25 cellular contexts compared by ENCODE assay signal in the genomic region with DNA sequence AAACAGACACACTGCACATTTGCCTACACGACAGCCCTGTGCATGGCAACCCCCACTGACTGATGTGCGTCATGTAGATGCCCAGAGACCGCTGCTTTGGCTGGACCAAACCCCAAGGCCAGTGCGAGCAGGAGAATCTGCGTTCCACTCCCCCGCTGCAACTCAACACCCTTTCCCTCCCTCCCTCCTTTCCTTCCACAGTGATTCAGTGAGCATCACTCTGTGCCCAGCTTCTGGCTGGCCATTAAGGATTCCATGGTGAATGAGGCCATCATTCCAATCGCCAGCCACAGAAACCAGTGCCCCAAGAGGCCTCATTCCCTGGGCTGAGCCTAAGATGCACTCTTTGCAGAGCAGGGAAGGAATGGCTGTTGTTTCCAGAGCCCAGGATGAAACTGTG.
"Had no signal": no experiment of that assay in that cellular context is flagged by ENCODE, and none has a peak within 500 bp of the region (broad histone marks: within the 10 kb centered on the region; RNA-seq: fewer than 3 reads in every experiment).

No MANE protein-coding gene starts in this region.

- H3K4me3 ChIP-seq: body of pancreas, cardiac muscle cell, lung, pancreas, tibial nerve had no signal

- H3K4me1 ChIP-seq: pancreas, tibial nerve had no signal

- H3K27me3 ChIP-seq: body of pancreas, pancreas had no signal

- H3K36me3 ChIP-seq: cardiac muscle cell, neutrophil, pancreas, tibial nerve, WERI-Rb-1 had no signal

- DNase-seq: activated CD4-positive, alpha-beta T cell treated with anti-CD3 and anti-CD28 coated beads, Interleukin-2, amount 10 ng/mL, durations not matched to agents 7 days and 5 days; activated CD4-positive, CD25-positive, alpha-beta regulatory T cell treated with anti-CD3 and anti-CD28 coated beads, Interleukin-2, amount 50 U/mL, for 72 hours; activated CD8-positive, alpha-beta memory T cell treated with anti-CD3 and anti-CD28 coated beads, Interleukin-2, amount 10 ng/mL, durations not matched to agents 7 days and 5 days; activated CD8-positive, alpha-beta T cell treated with anti-CD3 and anti-CD28 coated beads for 36 hours; activated gamma-delta T cell treated with Interleukin-2 at 50 U/mL for 16 hours; activated T-cell treated with anti-CD3 and anti-CD28 coated beads for 4 hours; anterior cingulate cortex; body of pancreas; cortex of kidney; foreskin melanocyte; kidney; natural killer cell; pancreas; right cardiac atrium; stimulated activated CD4-positive, alpha-beta T cell treated with anti-CD3 and anti-CD28 coated beads, Interleukin-12 subunit alpha, Interleukin-12 subunit beta, amount 100 ng/mL, for 4 hours; stimulated activated CD4-positive, alpha-beta T cell treated with anti-CD3 and anti-CD28 coated beads, Interleukin-4, amount 100 ng/mL, for 4 hours; WERI-Rb-1 had no signal

- H3K9me3 Mint-ChIP-seq: activated CD4-positive, alpha-beta T cell treated with anti-CD3 and anti-CD28 coated beads, Interleukin-2, amount 10 ng/mL, durations not matched to agents 7 days and 5 days; activated CD8-positive, alpha-beta T cell treated with anti-CD3 and anti-CD28 coated beads for 36 hours; activated naive CD4-positive, alpha-beta T cell treated with anti-CD3 and anti-CD28 coated beads, Interleukin-2, amount 50 U/mL, for 24 hours; activated T-helper 1 cell treated with anti-CD3 and anti-CD28 coated beads, Interleukin-12 subunit alpha, Interleukin-12 subunit beta, Interleukin-2, Interleukin-4 antibody, amounts not matched to agents 30 ng/mL and 10 ng/mL and 1 ng/mL, durations not matched to agents 14 hours and 24 hours and 36 hours; natural killer cell; stimulated activated naive CD8-positive, alpha-beta T cell treated with anti-CD3 and anti-CD28 coated beads, Interleukin-15, Interleukin-2, amounts not matched to agents 100 ng/mL and 50 ng/mL, for 24 hours had no signal

- H3K27ac ChIP-seq: body of pancreas, cardiac muscle cell, neutrophil, pancreas, tibial nerve, WERI-Rb-1 had no signal

- H3K4me3 Mint-ChIP-seq: activated CD4-positive, alpha-beta T cell treated with anti-CD3 and anti-CD28 coated beads, Interleukin-2, amount 10 ng/mL, durations not matched to agents 7 days and 5 days; activated CD8-positive, alpha-beta memory T cell treated with anti-CD3 and anti-CD28 coated beads, Interleukin-2, amount 10 ng/mL, durations not matched to agents 7 days and 5 days; activated CD8-positive, alpha-beta T cell treated with anti-CD3 and anti-CD28 coated beads for 36 hours; activated naive CD4-positive, alpha-beta T cell treated with anti-CD3 and anti-CD28 coated beads, Interleukin-2, amount 50 U/mL, for 24 hours; activated T-helper 1 cell treated with anti-CD3 and anti-CD28 coated beads, Interleukin-12 subunit alpha, Interleukin-12 subunit beta, Interleukin-2, Interleukin-4 antibody, amounts not matched to agents 30 ng/mL and 10 ng/mL and 1 ng/mL, durations not matched to agents 14 hours and 24 hours and 36 hours; natural killer cell; stimulated activated naive CD8-positive, alpha-beta T cell treated with anti-CD3 and anti-CD28 coated beads, Interleukin-15, Interleukin-2, amounts not matched to agents 100 ng/mL and 50 ng/mL, for 24 hours had no signal

- H3K4me1 Mint-ChIP-seq: activated CD4-positive, alpha-beta T cell treated with anti-CD3 and anti-CD28 coated beads, Interleukin-2, amount 10 ng/mL, durations not matched to agents 7 days and 5 days; activated CD8-positive, alpha-beta memory T cell treated with anti-CD3 and anti-CD28 coated beads, Interleukin-2, amount 10 ng/mL, durations not matched to agents 7 days and 5 days; activated naive CD4-positive, alpha-beta T cell treated with anti-CD3 and anti-CD28 coated beads, Interleukin-2, amount 50 U/mL, for 24 hours; natural killer cell had no signal

- H3K36me3 Mint-ChIP-seq: activated CD8-positive, alpha-beta memory T cell treated with anti-CD3 and anti-CD28 coated beads, Interleukin-2, amount 10 ng/mL, durations not matched to agents 7 days and 5 days; activated naive CD4-positive, alpha-beta T cell treated with anti-CD3 and anti-CD28 coated beads, Interleukin-2, amount 50 U/mL, for 24 hours; natural killer cell had no signal

- ATAC-seq: activated CD8-positive, alpha-beta memory T cell treated with anti-CD3 and anti-CD28 coated beads, Interleukin-2, amount 10 ng/mL, durations not matched to agents 7 days and 5 days; activated CD8-positive, alpha-beta T cell treated with anti-CD3 and anti-CD28 coated beads for 36 hours; body of pancreas; left lobe of liver; natural killer cell; pancreas; right cardiac atrium had no signal

- H3K9me3 ChIP-seq: body of pancreas, neutrophil, pancreas had no signal
